ENCODE assay signal across 16 cellular contexts in genomic region chr2:127161176-127162136, GRCh38. TPM values are rescaled to one million over a fixed set of nuclear protein-coding genes. Genes with fewer than 3 reads are reported as not detected.
DNase-seq lines count a peak whose midpoint lies in the region; ATAC-seq, FAIRE-seq and TF ChIP-seq lines count a peak whose summit lies in the region.
"Had no signal": no experiment of that assay in that cellular context is flagged by ENCODE, and none has a peak within 500 bp of the region (broad histone marks: within the 10 kb centered on the region; RNA-seq: fewer than 3 reads in every experiment).

No MANE protein-coding gene starts in this region.

- no peaks in the 10 kb centered on the region for H3K79me2 ChIP-seq in PC-3 (ENCODE audit: low read length)

- H3K36me3 Mint-ChIP-seq in Caco-2 (ENCODE audit: insufficient read depth, unreplicated experiment) (no peaks in the 10 kb centered on the region), naive B cell (no peaks in the 10 kb centered on the region)

- DNase-seq in Caco-2 (no peak), PC-3 (peak; percentile 18), esophagus muscularis mucosa (ENCODE audit: extremely low spot score) (peak; percentile 79), naive B cell (no peak), RPMI8226 (no peak), aorta (no peak), H54 (ENCODE audit: insufficient read length, low spot score) (no peak)
- DNase-seq: cerebellar nuclear complex, endodermal cell, Kasumi-1, NCI-H1105 treated with DMSO at 0.1 percent for 48 hours, NCI-H69 had no signal

- no peak overlapping the region for H3K4me3 Mint-ChIP-seq in Caco-2 (ENCODE audit: unreplicated experiment)
- no peak overlapping the region for H3K4me3 Mint-ChIP-seq in naive B cell
- H3K4me3 Mint-ChIP-seq: endodermal cell had no signal

- no peak for TF ChIP-seq CTCF in Caco-2 (IDR thresholded peaks at IDR 0.05; ENCODE audit: insufficient read depth in 1 of 2, low read depth in 1 of 2, low read length in 1 of 2, severe bottlenecking in 1 of 2, unreplicated experiment in 1 of 2)
- no peak for TF ChIP-seq CTCF in PC-3 (conservative IDR thresholded peaks at IDR 0.05; ENCODE audit: low read depth, low read length)
- no peak for TF ChIP-seq CTCF in esophagus muscularis mucosa (IDR thresholded peaks at IDR 0.05)

- H3K9ac ChIP-seq in PC-3 (ENCODE audit: low read length): no peak overlapping the region

- POLR2A ChIA-PET in Caco-2 (lab: Charles Lee): no interaction called here
- POLR2A ChIA-PET in PC-3 (lab: Charles Lee; ENCODE audit: unreplicated experiment): no interaction called here

- peaks cover 74% of the 10 kb centered on the region for H3K4me1 ChIP-seq in Caco-2
- no peaks in the 10 kb centered on the region for H3K4me1 ChIP-seq in PC-3 (ENCODE audit: insufficient read depth, low read length)
- peaks cover 0 to 11% (median 0%) of the 10 kb centered on the region in 4 donors for H3K4me1 ChIP-seq in esophagus muscularis mucosa
- H3K4me1 ChIP-seq in aorta (ENCODE audit: control insufficient read depth in 1 of 2, insufficient read depth in 2 of 2, low read length in 2 of 2): no peaks in the 10 kb centered on the region

- CTCF ChIA-PET in Caco-2 (lab: Charles Lee): interaction anchor here (0.6 to 1.4 kb wide), 2 partner anchors 46 to 93 kb away, joined by 3 to 6 read pairs; no protein-coding TSS in a partner anchor
- CTCF ChIA-PET in PC-3 (lab: Charles Lee): no interaction called here

- intact Hi-C loops in Caco-2 (cut with micrococcal nuclease; ENCODE audit: unreplicated experiment) (no loop called here), PC-3 (cut with micrococcal nuclease) (no loop called here), esophagus muscularis mucosa (cut with DNase I) (no loop called here), aorta (cut with DNase I) (no loop called here)

- H3K9me3 Mint-ChIP-seq in Caco-2 (ENCODE audit: unreplicated experiment) (no peaks in the 10 kb centered on the region), naive B cell (no peaks in the 10 kb centered on the region)

- no peak overlapping the region for H2AFZ ChIP-seq in PC-3 (ENCODE audit: low read length)

- ATAC-seq in PC-3 (peak; percentile 33; the same call in 1 of the 2 replicates), naive B cell (ENCODE audit: low read depth in 2 of 2) (no peak), GM18909 (IDR thresholded peaks at IDR 0.05; ENCODE audit: poor library complexity, unreplicated experiment) (no peak), aorta (ENCODE audit: low FRiP score) (no peak)
- ATAC-seq: left lobe of liver, SK-N-SH treated with all-trans-retinoic acid at 6 μM for 48 hours had no signal

- H3K4me2 ChIP-seq in PC-3 (ENCODE audit: low read length): no peak overlapping the region

- TF ChIP-seq POLR2A in esophagus muscularis mucosa (IDR thresholded peaks at IDR 0.05; ENCODE audit: low read depth): no peak
- no peak for TF ChIP-seq POLR2A in H54 (IDR thresholded peaks at IDR 0.05; ENCODE audit: low read depth, low read length)

- FAIRE-seq in H54 (lab: Jason Lieb, UNC): no peak
- FAIRE-seq: urothelium cell line had no signal

- peak overlapping the region; percentile 58 for H3K27ac Mint-ChIP-seq in Caco-2 (ENCODE audit: unreplicated experiment)
- H3K27ac Mint-ChIP-seq in naive B cell: peak overlapping the region in 4 of 6 donors; percentile 75 to 95 (median 88)
- H3K27ac Mint-ChIP-seq: endodermal cell had no signal

- H3K4me3 ChIP-seq in Caco-2 (ENCODE audit: low read depth, low read length) (no peak overlapping the region), PC-3 (ENCODE audit: low read length) (no peak overlapping the region), esophagus muscularis mucosa (no peak overlapping the region), aorta (ENCODE audit: low read length in 2 of 2) (no peak overlapping the region)

- no peak for TF ChIP-seq EP300 in esophagus muscularis mucosa (IDR thresholded peaks at IDR 0.05)

- WGBS in esophagus muscularis mucosa: 65% methylated on average over 12 of the region's 12 CpGs
- 80 to 82% methylated on average over 12 of the region's 12 CpGs for WGBS in aorta, 2 donors

- no peaks in the 10 kb centered on the region for H3K27me3 Mint-ChIP-seq in Caco-2 (ENCODE audit: insufficient read depth, unreplicated experiment)
- no peaks in the 10 kb centered on the region for H3K27me3 Mint-ChIP-seq in naive B cell

- H3K27me3 ChIP-seq in Caco-2 (replicated peaks; ENCODE audit: control insufficient read depth, insufficient read depth, low read length) (no peaks in the 10 kb centered on the region), PC-3 (ENCODE audit: low read length) (no peaks in the 10 kb centered on the region), esophagus muscularis mucosa (no peaks in the 10 kb centered on the region), aorta (ENCODE audit: control insufficient read depth in 1 of 2, insufficient read depth in 2 of 2, low read length in 1 of 2) (no peaks in the 10 kb centered on the region)

- H3K9me2 ChIP-seq in PC-3 (replicated peaks; ENCODE audit: low read length): no peaks in the 10 kb centered on the region

- BruUV-seq in Caco-2 (replicated peaks; lab: Mats Ljungman, UMichigan): no TSS peak
- BruUV-seq in PC-3 (replicated peaks; lab: Mats Ljungman, UMichigan): no TSS peak

- H3K27ac ChIP-seq in PC-3 (ENCODE audit: low read length): no peak overlapping the region
- H3K27ac ChIP-seq in esophagus muscularis mucosa (replicated peaks in 1 of 4): no peak overlapping the region
- H3K27ac ChIP-seq in aorta (ENCODE audit: low read depth in 1 of 2, low read length in 2 of 2): no peak overlapping the region

- H3K4me1 Mint-ChIP-seq in Caco-2 (ENCODE audit: low read depth, unreplicated experiment) (peaks cover 44% of the 10 kb centered on the region), naive B cell (peaks cover 24 to 44% (median 39%) of the 10 kb centered on the region in 3 donors)

- H4K20me1 ChIP-seq in PC-3 (ENCODE audit: low read length): no peaks in the 10 kb centered on the region

- H3K36me3 ChIP-seq in Caco-2 (ENCODE audit: control insufficient read depth, insufficient read depth, low read length) (no peaks in the 10 kb centered on the region), PC-3 (ENCODE audit: low read depth, low read length) (no peaks in the 10 kb centered on the region), esophagus muscularis mucosa (no peaks in the 10 kb centered on the region), aorta (ENCODE audit: control insufficient read depth in 1 of 2, insufficient read depth in 2 of 2, low read length in 1 of 2) (no peaks in the 10 kb centered on the region)

- H3F3A ChIP-seq in PC-3 (ENCODE audit: low read length, unreplicated experiment): no peaks in the 10 kb centered on the region

- H3K9me3 ChIP-seq in Caco-2: no peaks in the 10 kb centered on the region; the same call in 1 of the 2 replicates
- H3K9me3 ChIP-seq in PC-3 (ENCODE audit: low read length): no peaks in the 10 kb centered on the region
- H3K9me3 ChIP-seq in esophagus muscularis mucosa: no peaks in the 10 kb centered on the region
- no peaks in the 10 kb centered on the region for H3K9me3 ChIP-seq in aorta (ENCODE audit: control insufficient read depth, low read length)

RNA-seq across cellular contexts. Expression of gene BIN1, which starts 54.5 kb away (rescaled TPM):
- 198 and 205 TPM in 2 replicates for total RNA-seq in Caco-2 (2022)
- total RNA-seq in PC-3 (2014; rRNA removed): 58.9 and 77.5 TPM in 2 replicates
- 10 to 100 TPM; 32.4 to 78.2 (median 50.2) TPM for total RNA-seq in esophagus muscularis mucosa
- 100 to 1,000 TPM; 103 to 150 (median 124) TPM for polyA plus RNA-seq in naive B cell (ENCODE audit: low read depth in 6 of 6)
- total RNA-seq in aorta: 10 to 100 TPM; 22.9 to 37.9 TPM
- 10 to 100 TPM; 15.4 to 20.3 TPM for polyA plus RNA-seq in aorta

RNA-seq across cellular contexts. Expression of gene CYP27C1, which starts 58.6 kb away (rescaled TPM):
- total RNA-seq in Caco-2 (2022) (0.11 TPM in 1 of 2 replicates, not detected in the other), PC-3 (2014; rRNA removed) (0.36 and 1.2 TPM in 2 replicates), esophagus muscularis mucosa (under 1 TPM in 2 of 4 donors, not detected in 2; under 0.01 to 0.26 TPM), aorta (under 1 TPM; 0.16 to 0.42 TPM)
- polyA plus RNA-seq in naive B cell (ENCODE audit: low read depth in 6 of 6) (not detected), aorta (not detected)

Comparison
In these comparisons a context has a peak if more than half of its experiments do, and no peak if none do; other contexts are left out.
1. DNase-seq: peak in PC-3 (single experiment) and esophagus muscularis mucosa (single experiment); none in Caco-2 (0 of 2), naive B cell (single experiment), RPMI8226 (single experiment), aorta (0 of 2) and H54 (single experiment).